17 cellular contexts compared by ENCODE assay signal in the genomic region with DNA sequence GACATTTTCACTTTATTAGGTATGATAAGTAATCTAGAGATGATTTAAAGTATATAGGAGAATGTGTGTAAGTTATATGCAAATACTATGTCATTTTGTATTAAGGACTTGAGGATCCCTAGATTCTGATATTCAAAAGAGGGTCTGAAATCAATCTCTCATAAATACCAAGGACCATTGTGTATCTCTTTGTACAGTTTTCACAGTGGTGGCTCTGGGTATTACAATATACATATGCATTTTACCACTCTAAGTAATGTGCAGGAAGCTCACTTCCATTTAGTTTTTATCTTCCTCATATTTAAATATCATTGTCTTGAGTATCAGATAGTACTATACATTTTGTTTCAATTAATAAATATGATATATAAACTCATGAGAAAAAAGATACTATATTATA.
DNase-seq lines count a peak whose midpoint lies in the region; ATAC-seq and TF ChIP-seq lines count a peak whose summit lies in the region.
"Had no signal": no experiment of that assay in that cellular context is flagged by ENCODE, and none has a peak within 500 bp of the region (broad histone marks: within the 10 kb centered on the region; RNA-seq: fewer than 3 reads in every experiment).

No MANE protein-coding gene starts in this region.

- ATAC-seq in Right ventricle myocardium inferior, result no peak
- no peak for ATAC-seq in HG03108 (IDR thresholded peaks at IDR 0.05; ENCODE audit: unreplicated experiment)
- ATAC-seq: GM12878, K562, T-cell had no signal

- no peaks in the 10 kb centered on the region for H4K20me1 ChIP-seq in OCI-LY1 (ENCODE audit: insufficient read depth, low read length)

- H3K27me3 Mint-ChIP-seq in glutamatergic neuron (ENCODE audit: unreplicated experiment), result no peaks in the 10 kb centered on the region
- H3K27me3 Mint-ChIP-seq: CD4-positive, alpha-beta T cell; T-cell had no signal

- no peak overlapping the region for H3K4me2 ChIP-seq in OCI-LY1 (ENCODE audit: low read length)

- TF ChIP-seq POLR2A in spleen (IDR thresholded peaks at IDR 0.05), result no peak

- TF ChIP-seq CTCF in BE2C (IDR thresholded peaks at IDR 0.05; ENCODE audit: low read depth, low read length) (0 out of 2 replicates have a peak, but pooled peaks have one; percentile 14), GM12873 (IDR thresholded peaks at IDR 0.05; ENCODE audit: insufficient read depth, low read depth, low read length, missing control alignments) (peak; percentile 14), OCI-LY1 (IDR thresholded peaks at IDR 0.05; ENCODE audit: low read length) (0 out of 2 replicates have a peak, but pooled peaks have one; percentile 9), glutamatergic neuron (IDR thresholded peaks at IDR 0.05; ENCODE audit: partially characterized antibody, unreplicated experiment) (peak; percentile 47), spleen (IDR thresholded peaks at IDR 0.05 in 8 of 11, conservative IDR thresholded peaks at IDR 0.05 in 3 of 11) (no peak)

- no peaks in the 10 kb centered on the region for H3F3A ChIP-seq in OCI-LY1 (ENCODE audit: insufficient read depth, low read length)

- H3K27me3 ChIP-seq in BE2C (no peaks in the 10 kb centered on the region), OCI-LY1 (ENCODE audit: insufficient read depth, low read length) (no peaks in the 10 kb centered on the region), spleen (replicated peaks in 1 of 7) (no peaks in the 10 kb centered on the region)

- H3K36me3 ChIP-seq in BE2C (no peaks in the 10 kb centered on the region), OCI-LY1 (ENCODE audit: insufficient read depth, low read length) (no peaks in the 10 kb centered on the region), spleen (no peaks in the 10 kb centered on the region)
- H3K36me3 ChIP-seq: HAP-1 had no signal

- H3K4me1 Mint-ChIP-seq in glutamatergic neuron (ENCODE audit: low read depth, unreplicated experiment), result no peaks in the 10 kb centered on the region
- H3K4me1 Mint-ChIP-seq: T-cell had no signal

- DNase-seq in BE2C (no peak), glutamatergic neuron (no peak), Right ventricle myocardium inferior (ENCODE audit: missing footprints) (no peak), spleen (no peak)
- DNase-seq: AML-193; CD4-positive, alpha-beta T cell; NCI-H1105; NCI-H1694 treated with DMSO at 0.1 percent for 48 hours; NCI-H446 treated with DMSO at 0.1 percent for 48 hours; RPMI8226; T-cell had no signal

- H3K9ac ChIP-seq in OCI-LY1 (ENCODE audit: low read length), result no peak overlapping the region

- no peaks in the 10 kb centered on the region for H3K9me2 ChIP-seq in OCI-LY1 (ENCODE audit: low read depth, low read length)

- H3K9me3 Mint-ChIP-seq in glutamatergic neuron (ENCODE audit: unreplicated experiment), result no peaks in the 10 kb centered on the region

- no peak overlapping the region for H3K4me3 Mint-ChIP-seq in glutamatergic neuron (ENCODE audit: unreplicated experiment)
- H3K4me3 Mint-ChIP-seq: CD4-positive, alpha-beta T cell; T-cell had no signal

- H3K4me1 ChIP-seq in BE2C (no peaks in the 10 kb centered on the region), OCI-LY1 (ENCODE audit: insufficient read depth, low read length, severe bottlenecking) (peaks cover 10% of the 10 kb centered on the region), spleen (no peaks in the 10 kb centered on the region)
- H3K4me1 ChIP-seq: HAP-1 had no signal

- H3K27ac Mint-ChIP-seq in glutamatergic neuron (ENCODE audit: unreplicated experiment), result no peak overlapping the region
- H3K27ac Mint-ChIP-seq: CD4-positive, alpha-beta T cell; T-cell had no signal

- H3K9me3 ChIP-seq in BE2C (no peaks in the 10 kb centered on the region; the same call in 1 of the 2 replicates), OCI-LY1 (ENCODE audit: low read length) (peaks cover 6% of the 10 kb centered on the region), spleen (peaks cover 0 to 3% (median 0%) of the 10 kb centered on the region in 8 donors)
- H3K9me3 ChIP-seq: HAP-1 had no signal

- H3K79me2 ChIP-seq in OCI-LY1 (ENCODE audit: insufficient read depth, low read length), result no peaks in the 10 kb centered on the region

- H3K4me3 ChIP-seq in BE2C (ENCODE audit: low read depth, low read length) (no peak overlapping the region), OCI-LY1 (ENCODE audit: low read depth, low read length, poor library complexity, severe bottlenecking) (no peak overlapping the region), spleen (no peak overlapping the region)
- H3K4me3 ChIP-seq: GM12878, HAP-1, K562 had no signal

- no peak overlapping the region for H2AFZ ChIP-seq in OCI-LY1 (ENCODE audit: low read length)

- intact Hi-C loops in Right ventricle myocardium inferior (cut with DNase I), result no loop called here
- intact Hi-C loops in spleen (cut with DNase I; ENCODE audit: low total_unique reads), result no loop called here

- no peaks in the 10 kb centered on the region for H3K36me3 Mint-ChIP-seq in glutamatergic neuron (ENCODE audit: unreplicated experiment)
- H3K36me3 Mint-ChIP-seq: T-cell had no signal

- H3K27ac ChIP-seq in OCI-LY1 (ENCODE audit: low read depth, low read length, poor library complexity, severe bottlenecking), result no peak overlapping the region
- no peak overlapping the region for H3K27ac ChIP-seq in spleen

Comparison
In these comparisons a context has a peak if more than half of its experiments do, and no peak if none do; other contexts are left out.
1. CTCF ChIP-seq: peak in BE2C (single experiment), GM12873 (single experiment), OCI-LY1 (single experiment) and glutamatergic neuron (single experiment); none in spleen (0 of 11).